ENCODE assay signal across 8 cellular contexts in genomic region chr18:51029694-51030536, GRCh38. TPM values are rescaled to one million over a fixed set of nuclear protein-coding genes. Genes with fewer than 3 reads are reported as not detected.
DNase-seq lines count a peak whose midpoint lies in the region; ATAC-seq lines count a peak whose summit lies in the region.

SMAD4 (plus strand) TSS chr18:51030213; CDS start chr18:51047047, 16,834 bp downstream.

- ATAC-seq in GM19372 (IDR thresholded peaks at IDR 0.05; ENCODE audit: low read depth, unreplicated experiment) (peak; percentile 75), HG03521 (IDR thresholded peaks at IDR 0.05; ENCODE audit: unreplicated experiment) (peak; percentile 79), left lobe of liver (peak; percentile 91)

- peak; percentile 76 to 99 (median 97) for DNase-seq in C1 segment of cervical spinal cord (lab: John Stamatoyannopoulos, UW)
- DNase-seq in NCI-H69 (lab: John Stamatoyannopoulos, UW): peak; percentile 100
- peak; percentile 97 to 99 for DNase-seq in activated CD4-positive, alpha-beta T cell treated with anti-CD3 and anti-CD28 coated beads, Interleukin-2, amount 50 U/mL, for 24 hours (ENCODE audit: low read depth in 1 of 2, low spot score in 1 of 2)
- peak; percentile 94 for DNase-seq in dedifferentiated amniotic fluid mesenchymal stem cell (ENCODE audit: extremely low spot score)
- DNase-seq in left lobe of liver (ENCODE audit: low spot score): peak; percentile 97
- peak; percentile 98 to 99 for DNase-seq in stimulated activated CD4-positive, alpha-beta T cell treated with anti-CD3 and anti-CD28 coated beads, Interleukin-2, amount 100 ng/mL, for 24 hours

RNA-seq across cellular contexts. Expression of gene SMAD4, which starts in this region (rescaled TPM):
- total RNA-seq in left lobe of liver: 54.6 TPM

Comparison
In these comparisons a context has a peak if more than half of its experiments do, and no peak if none do; other contexts are left out.
1. Peak in every context shown above with its lines: DNase-seq and ATAC-seq.